12 cellular contexts compared by ENCODE assay signal in the genomic region with DNA sequence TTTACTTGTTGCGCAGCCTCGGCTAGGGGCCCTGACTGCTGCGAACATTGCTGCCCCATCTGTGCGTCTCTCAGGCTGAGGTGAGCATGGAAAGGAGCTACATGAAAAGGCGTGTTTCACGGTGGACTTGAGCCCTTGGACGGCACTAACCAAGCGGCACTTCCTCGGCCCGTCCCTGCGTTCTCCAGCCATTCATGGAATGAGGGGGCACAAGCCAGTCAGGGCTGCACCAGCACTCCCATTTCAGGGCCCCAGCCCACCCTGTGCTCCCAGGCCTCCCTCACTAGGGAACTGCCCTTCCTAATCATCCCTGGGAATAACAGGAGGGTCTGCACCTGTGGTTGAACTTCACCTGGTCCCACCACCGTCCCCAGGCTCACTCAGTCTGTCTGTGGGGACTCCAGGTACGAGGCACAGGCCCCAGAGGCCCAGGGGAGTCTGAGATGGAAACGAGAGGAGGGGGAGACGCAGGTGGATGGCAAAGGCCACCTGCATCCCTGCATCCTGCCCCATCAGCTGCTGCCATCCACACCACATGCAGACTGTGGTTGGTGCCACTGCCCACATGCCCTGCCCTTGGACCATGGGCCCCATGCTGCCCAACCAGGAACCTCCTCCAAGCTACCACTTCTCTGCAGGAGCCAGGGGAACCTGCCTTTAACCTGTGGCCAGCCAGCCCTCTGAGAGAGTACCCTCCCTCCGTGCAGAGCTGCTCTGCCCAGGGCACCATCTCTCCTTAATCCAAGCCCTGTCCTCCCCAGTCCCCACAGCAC.
"Had no signal": no experiment of that assay in that cellular context is flagged by ENCODE, and none has a peak within 500 bp of the region (broad histone marks: within the 10 kb centered on the region; RNA-seq: fewer than 3 reads in every experiment).

No MANE protein-coding gene starts in this region.

- H3K27ac Mint-ChIP-seq: type B pancreatic cell had no signal

- H3K27ac ChIP-seq: colonic mucosa, heart left ventricle, left lung, skin epidermis had no signal

- H3K27me3 Mint-ChIP-seq: type B pancreatic cell had no signal

- H3K4me3 Mint-ChIP-seq: type B pancreatic cell had no signal

- DNase-seq: activated CD4-positive, alpha-beta T cell treated with anti-CD3 and anti-CD28 coated beads for 1 hour; activated CD8-positive, alpha-beta memory T cell treated with anti-CD3 and anti-CD28 coated beads for 24 hours; activated gamma-delta T cell treated with Interleukin-2 at 50 U/mL for 16 hours; colonic mucosa; islet precursor cell; left lung; mesenchymal stem cell; SIG-M5; substantia nigra had no signal

- ATAC-seq: heart left ventricle, left lung had no signal
